Comparison of ENCODE assay signal across 21 cellular contexts in genomic region chr6:150902142-150902800, GRCh38. TPM values are rescaled to one million over a fixed set of nuclear protein-coding genes. Genes with fewer than 3 reads are reported as not detected.
A peak's percentile ranks its signal among the peaks of the same experiment; 100 is the strongest.
DNase-seq lines count a peak whose midpoint lies in the region; ATAC-seq and TF ChIP-seq lines count a peak whose summit lies in the region.
"Had no signal": no experiment of that assay in that cellular context is flagged by ENCODE, and none has a peak within 500 bp of the region (broad histone marks: within the 10 kb centered on the region; RNA-seq: fewer than 3 reads in every experiment).

No MANE protein-coding gene starts in this region.

- TF ChIP-seq CTCF in GM23338 (conservative IDR thresholded peaks at IDR 0.05; ENCODE audit: low read depth in 2 of 2) (no peak), heart right ventricle (IDR thresholded peaks at IDR 0.05) (no peak), nephron progenitor cell (IDR thresholded peaks at IDR 0.05) (no peak), esophagus squamous epithelium (IDR thresholded peaks at IDR 0.05) (no peak), GM10248 (IDR thresholded peaks at IDR 0.05; ENCODE audit: control extremely low read depth, extremely low read depth, low read depth, missing control alignments) (no peak)

- CTCF ChIA-PET in CD4-positive, alpha-beta memory T cell (lab: Charles Lee; ENCODE audit: partially characterized antibody), result interaction anchor here (5.6 to 24.8 kb wide), 2 partner anchors 10 to 428 kb away, joined by 48 to 860 read pairs; no protein-coding TSS in a partner anchor
- CTCF ChIA-PET in GM10248 (lab: Yijun Ruan, JAX), result interaction anchor here (0.8 to 7.0 kb wide), 5 partner anchors 10 to 434 kb away, joined by 3 to 88 read pairs (median 3); no protein-coding TSS in a partner anchor

- no peak overlapping the region for H3K4me2 ChIP-seq in GM23338

- no peaks in the 10 kb centered on the region for H3K9me3 Mint-ChIP-seq in GM23338
- no peaks in the 10 kb centered on the region for H3K9me3 Mint-ChIP-seq in nephron progenitor cell
- no peaks in the 10 kb centered on the region for H3K9me3 Mint-ChIP-seq in CD4-positive, alpha-beta memory T cell
- H3K9me3 Mint-ChIP-seq: activated T-cell treated with anti-CD3 and anti-CD28 coated beads, Interleukin-2, amount 50 U/mL, for 24 hours; CD4-positive, CD25-positive, alpha-beta regulatory T cell; natural killer cell treated with Interleukin-12 subunit alpha and Interleukin-12 subunit beta and Interleukin-15 and Interleukin-18, amount 100 ng/mL, for 72 hours; T-helper 1 cell treated with Interleukin-12 subunit alpha and Interleukin-12 subunit beta and Interleukin-4 antibody, amounts not matched to agents 30 μg/mL and 1 μg/mL, for 36 hours had no signal

- no peaks in the 10 kb centered on the region for H3K27me3 ChIP-seq in GM23338 (ENCODE audit: insufficient read depth)
- H3K27me3 ChIP-seq in heart right ventricle, result no peaks in the 10 kb centered on the region
- H3K27me3 ChIP-seq in CD4-positive, alpha-beta memory T cell (ENCODE audit: insufficient read depth, low read length), result no peaks in the 10 kb centered on the region
- no peaks in the 10 kb centered on the region for H3K27me3 ChIP-seq in esophagus squamous epithelium
- H3K27me3 ChIP-seq in MG63, result no peaks in the 10 kb centered on the region; the same call in 1 of the 2 replicates
- H3K27me3 ChIP-seq: transverse colon had no signal

- H4K20me1 ChIP-seq in GM23338 (replicated peaks; ENCODE audit: insufficient read depth), result 0 out of 2 replicates have a peak, but pooled peaks cover 3% of the 10 kb centered on the region

- H3K27ac Mint-ChIP-seq in GM23338 (peak overlapping the region; percentile 87), nephron progenitor cell (peak overlapping the region; percentile 2)
- peak overlapping the region in 1 of 7 donors; percentile 25 for H3K27ac Mint-ChIP-seq in CD4-positive, alpha-beta memory T cell
- H3K27ac Mint-ChIP-seq: activated T-cell treated with anti-CD3 and anti-CD28 coated beads, Interleukin-2, amount 50 U/mL, for 24 hours; natural killer cell treated with Interleukin-12 subunit alpha and Interleukin-12 subunit beta and Interleukin-15 and Interleukin-18, amount 100 ng/mL, for 72 hours; T-helper 1 cell treated with Interleukin-12 subunit alpha and Interleukin-12 subunit beta and Interleukin-4 antibody, amounts not matched to agents 30 μg/mL and 1 μg/mL, for 36 hours had no signal

- 0 out of 2 replicates have a peak, but pooled peaks cover 8% of the 10 kb centered on the region for H3K9me2 ChIP-seq in GM23338 (ENCODE audit: insufficient read depth)

- POLR2A ChIA-PET in CD4-positive, alpha-beta memory T cell (lab: Charles Lee; ENCODE audit: partially characterized antibody), result no interaction called here
- POLR2A ChIA-PET in GM10248 (lab: Yijun Ruan, JAX), result interaction anchor here (0.6 kb wide), 1 partner anchor 487 kb away, joined by 4 read pairs; no protein-coding TSS in a partner anchor

- no peaks in the 10 kb centered on the region for H3F3A ChIP-seq in GM23338 (replicated peaks; ENCODE audit: low read depth)

- no peak for DNase-seq in GM23338 (ENCODE audit: low spot score)
- DNase-seq in amniotic epithelial cell (ENCODE audit: low read depth), result peak; percentile 66
- DNase-seq in heart right ventricle, result no peak
- DNase-seq in nephron progenitor cell, result no peak
- no peak for DNase-seq in CD4-positive, alpha-beta memory T cell
- no peak for DNase-seq in esophagus squamous epithelium (lab: John Stamatoyannopoulos, UW)
- DNase-seq in GM10248 (ENCODE audit: extremely low spot score), result no peak
- no peak for DNase-seq in MG63
- DNase-seq: activated naive CD4-positive, alpha-beta T cell treated with Interleukin-2 at 50 U/mL for 16 hours; activated T-cell treated with anti-CD3 and anti-CD28 coated beads, Interleukin-2, amount 50 U/mL, for 24 hours; amniotic stem cell; CD4-positive, CD25-positive, alpha-beta regulatory T cell; dermis blood vessel endothelial cell; DMS 273 treated with DMSO at 0.1 percent for 48 hours; head of caudate nucleus; NCI-H524 treated with DMSO at 0.1 percent for 48 hours; transverse colon had no signal

- 0 out of 2 replicates have a peak overlapping the region, but pooled peaks have one; percentile 48 for H3K27ac ChIP-seq in GM23338 (ENCODE audit: low read depth)
- no peak overlapping the region for H3K27ac ChIP-seq in heart right ventricle
- H3K27ac ChIP-seq in CD4-positive, alpha-beta memory T cell (ENCODE audit: low read depth, low read length), result no peak overlapping the region
- no peak overlapping the region for H3K27ac ChIP-seq in esophagus squamous epithelium
- H3K27ac ChIP-seq: skin epidermis, transverse colon had no signal

- H3K4me3 ChIP-seq in GM23338 (no peak overlapping the region), heart right ventricle (no peak overlapping the region), esophagus squamous epithelium (no peak overlapping the region), MG63 (no peak overlapping the region)
- no peak overlapping the region for H3K4me3 ChIP-seq in CD4-positive, alpha-beta memory T cell (ENCODE audit: low read length in 2 of 2)
- H3K4me3 ChIP-seq: skin epidermis, transverse colon had no signal

- intact Hi-C loops in heart right ventricle (cut with DNase I), result no loop called here
- intact Hi-C loops in CD4-positive, alpha-beta memory T cell (cut with micrococcal nuclease), result no loop called here
- intact Hi-C loops in esophagus squamous epithelium (cut with DNase I), result no loop called here

- H3K79me2 ChIP-seq in GM23338 (replicated peaks; ENCODE audit: insufficient read depth), result no peaks in the 10 kb centered on the region; the same call in 1 of the 2 replicates

- H3K4me3 Mint-ChIP-seq in GM23338 (no peak overlapping the region), nephron progenitor cell (no peak overlapping the region)
- H3K4me3 Mint-ChIP-seq in CD4-positive, alpha-beta memory T cell, result no peak overlapping the region
- H3K4me3 Mint-ChIP-seq: activated T-cell treated with anti-CD3 and anti-CD28 coated beads, Interleukin-2, amount 50 U/mL, for 24 hours; CD4-positive, CD25-positive, alpha-beta regulatory T cell; natural killer cell treated with Interleukin-12 subunit alpha and Interleukin-12 subunit beta and Interleukin-15 and Interleukin-18, amount 100 ng/mL, for 72 hours; T-helper 1 cell treated with Interleukin-12 subunit alpha and Interleukin-12 subunit beta and Interleukin-4 antibody, amounts not matched to agents 30 μg/mL and 1 μg/mL, for 36 hours had no signal

- WGBS in heart right ventricle, 2 donors, result 71 to 76% methylated on average over 4 of the region's 4 CpGs
- 77 to 84% methylated on average over 4 of the region's 4 CpGs for WGBS in esophagus squamous epithelium, 2 donors

- H3K9me3 ChIP-seq in heart right ventricle, result no peaks in the 10 kb centered on the region
- H3K9me3 ChIP-seq in CD4-positive, alpha-beta memory T cell (ENCODE audit: control insufficient read depth in 1 of 2, low read length in 2 of 2), result no peaks in the 10 kb centered on the region
- H3K9me3 ChIP-seq in esophagus squamous epithelium, result no peaks in the 10 kb centered on the region
- H3K9me3 ChIP-seq in MG63, result no peaks in the 10 kb centered on the region
- H3K9me3 ChIP-seq: transverse colon had no signal

- peaks cover 16% of the 10 kb centered on the region for H3K4me1 Mint-ChIP-seq in GM23338
- peaks cover 9% of the 10 kb centered on the region for H3K4me1 Mint-ChIP-seq in nephron progenitor cell
- no peaks in the 10 kb centered on the region for H3K4me1 Mint-ChIP-seq in CD4-positive, alpha-beta memory T cell

- peaks cover 54% of the 10 kb centered on the region for H3K36me3 Mint-ChIP-seq in GM23338 (ENCODE audit: low read depth)
- peaks cover 30% of the 10 kb centered on the region for H3K36me3 Mint-ChIP-seq in nephron progenitor cell (ENCODE audit: low read depth)
- peaks cover 8 to 10% of the 10 kb centered on the region in 2 donors for H3K36me3 Mint-ChIP-seq in CD4-positive, alpha-beta memory T cell
- H3K36me3 Mint-ChIP-seq: CD4-positive, CD25-positive, alpha-beta regulatory T cell had no signal

- H3K36me3 ChIP-seq in GM23338 (ENCODE audit: insufficient read depth) (peaks cover 15% of the 10 kb centered on the region), heart right ventricle (peaks cover 0 to 4% (median 0%) of the 10 kb centered on the region in 9 donors), esophagus squamous epithelium (no peaks in the 10 kb centered on the region), MG63 (peaks cover 70% of the 10 kb centered on the region)
- H3K36me3 ChIP-seq in CD4-positive, alpha-beta memory T cell (ENCODE audit: insufficient read depth, low read length), result no peaks in the 10 kb centered on the region
- H3K36me3 ChIP-seq: transverse colon had no signal

- no peak for ATAC-seq in GM23338
- peak in 5 of 8 donors; percentile 18 to 59 (median 33) for ATAC-seq in heart right ventricle
- ATAC-seq: left lobe of liver had no signal

- H2AFZ ChIP-seq in GM23338, result no peak overlapping the region

- no peak for TF ChIP-seq POLR2A in esophagus squamous epithelium (IDR thresholded peaks at IDR 0.05)

- H3K4me1 ChIP-seq in GM23338 (ENCODE audit: insufficient read depth) (0 out of 2 replicates have a peak, but pooled peaks cover 6% of the 10 kb centered on the region), heart right ventricle (peaks cover 0 to 12% (median 0%) of the 10 kb centered on the region in 9 donors), esophagus squamous epithelium (no peaks in the 10 kb centered on the region)
- H3K4me1 ChIP-seq in CD4-positive, alpha-beta memory T cell (ENCODE audit: insufficient read depth, low read length), result no peaks in the 10 kb centered on the region

- H3K27me3 Mint-ChIP-seq in GM23338 (ENCODE audit: insufficient read depth, low read depth, poor library complexity), result no peaks in the 10 kb centered on the region
- peaks cover 3% of the 10 kb centered on the region for H3K27me3 Mint-ChIP-seq in nephron progenitor cell (ENCODE audit: low read depth, poor library complexity)
- no peaks in the 10 kb centered on the region for H3K27me3 Mint-ChIP-seq in CD4-positive, alpha-beta memory T cell
- H3K27me3 Mint-ChIP-seq: activated T-cell treated with anti-CD3 and anti-CD28 coated beads, Interleukin-2, amount 50 U/mL, for 24 hours; CD4-positive, CD25-positive, alpha-beta regulatory T cell; natural killer cell treated with Interleukin-12 subunit alpha and Interleukin-12 subunit beta and Interleukin-15 and Interleukin-18, amount 100 ng/mL, for 72 hours had no signal

TF ChIP-seq in GM23338, 12 proteins besides CTCF, POLR2A, EP300 and RAD21 (continues in another document):
- TF ChIP-seq NANOG (IDR thresholded peaks at IDR 0.05; ENCODE audit: borderline replicate concordance), result no peak
- no peak for TF ChIP-seq JUNB (IDR thresholded peaks at IDR 0.05; ENCODE audit: unreplicated experiment)
- TF ChIP-seq POLR2AphosphoS5 (IDR thresholded peaks at IDR 0.05; ENCODE audit: low read depth), result no peak

RNA-seq across cellular contexts. Expression of gene MTHFD1L, which starts 36.8 kb away (rescaled TPM):
- 66.8 and 75.5 TPM in 2 replicates for total RNA-seq in GM23338 (2014; rRNA removed; shearing (Covaris generic))
- polyA plus RNA-seq in GM23338 (2016; fragmentation: Nextera tagmentation; extraction: Ambion mirVana) (49.3 and 53.2 TPM in 2 replicates), heart right ventricle (10 to 100 TPM in 1 of 2 donors, 1 to 10 TPM in 1; 1.7 to 10.8 TPM)
- total RNA-seq in heart right ventricle (10 to 100 TPM in 1 of 10 donors, 1 to 10 TPM in 9; 1.2 to 10.6 (median 3.8) TPM), esophagus squamous epithelium (10 to 100 TPM in 2 of 4 donors, 1 to 10 TPM in 2; 2.4 to 19.2 (median 8.0) TPM)
- total RNA-seq in CD4-positive, alpha-beta memory T cell, result 10 to 100 TPM in 1 of 2 experiments, 1 to 10 TPM in 1; 8.6 to 11.1 TPM
- 1 to 10 TPM; 3.7 to 9.2 TPM for polyA plus RNA-seq in CD4-positive, alpha-beta memory T cell
- 64.8 and 116 TPM in 2 replicates for total RNA-seq in MG63 (2014; rRNA removed; shearing (Covaris generic); ENCODE audit: low replicate concordance)
